In genomic region chr17:51260237-51260959, GRCh38 we compare ENCODE assay signal across 8 cellular contexts. TPM values are rescaled to one million over a fixed set of nuclear protein-coding genes. Genes with fewer than 3 reads are reported as not detected.
DNase-seq lines count a peak whose midpoint lies in the region; ATAC-seq and TF ChIP-seq lines count a peak whose summit lies in the region.

TSS of gene UTP18 (plus strand) at chr17:51260546. CDS start at chr17:51260585, 39 bp downstream.

- intact Hi-C loops in head of caudate nucleus (cut with DNase I) = no loop called here

- H3K27me3 ChIP-seq in thoracic aorta (replicated peaks; ENCODE audit: insufficient read depth) = no peaks in the 10 kb centered on the region

- H3K27ac Mint-ChIP-seq in activated naive CD8-positive, alpha-beta T cell = peak within 1 kb of the TSS; percentile 97
- H3K27ac Mint-ChIP-seq in osteocyte (ENCODE audit: unreplicated experiment) = peak within 1 kb of the TSS; percentile 99

- H3K4me3 ChIP-seq in GM12864 (ENCODE audit: low read depth, low read length) (peak within 1 kb of the TSS; percentile 88), thoracic aorta (peak within 1 kb of the TSS; percentile 86)

- no peaks in the 10 kb centered on the region for H3K9me3 ChIP-seq in thoracic aorta

- peaks cover 26 to 45% of the 10 kb centered on the region in 2 donors for H3K4me1 ChIP-seq in thoracic aorta (ENCODE audit: control insufficient read depth in 1 of 2, low read depth in 2 of 2)

- H3K4me3 Mint-ChIP-seq in activated naive CD8-positive, alpha-beta T cell = peak within 1 kb of the TSS; percentile 95
- peak within 1 kb of the TSS; percentile 79 for H3K4me3 Mint-ChIP-seq in osteocyte (ENCODE audit: unreplicated experiment)

- H3K36me3 Mint-ChIP-seq in activated naive CD8-positive, alpha-beta T cell = peaks cover 6% of the 10 kb centered on the region
- H3K36me3 Mint-ChIP-seq in osteocyte (ENCODE audit: unreplicated experiment) = peaks cover 10% of the 10 kb centered on the region

- H3K27ac ChIP-seq in thoracic aorta = peak within 1 kb of the TSS; percentile 91 to 97

- ATAC-seq in HG02678 (IDR thresholded peaks at IDR 0.05; ENCODE audit: unreplicated experiment) (peak; percentile 76), thoracic aorta (ENCODE audit: insufficient number of reproducible peaks, low FRiP score, low read depth) (peak; percentile 99)

- H3K9me3 Mint-ChIP-seq in activated naive CD8-positive, alpha-beta T cell (ENCODE audit: low read depth) = no peaks in the 10 kb centered on the region
- H3K9me3 Mint-ChIP-seq in osteocyte (ENCODE audit: unreplicated experiment) = no peaks in the 10 kb centered on the region

- H3K27me3 Mint-ChIP-seq in activated naive CD8-positive, alpha-beta T cell = no peaks in the 10 kb centered on the region
- no peaks in the 10 kb centered on the region for H3K27me3 Mint-ChIP-seq in osteocyte (ENCODE audit: unreplicated experiment)

- no peaks in the 10 kb centered on the region for H3K36me3 ChIP-seq in thoracic aorta

- peaks cover 74% of the 10 kb centered on the region for H3K4me1 Mint-ChIP-seq in activated naive CD8-positive, alpha-beta T cell (ENCODE audit: low read depth)
- H3K4me1 Mint-ChIP-seq in osteocyte (ENCODE audit: unreplicated experiment) = peaks cover 51% of the 10 kb centered on the region

- TF ChIP-seq CTCF in GM12864 (IDR thresholded peaks at IDR 0.05; ENCODE audit: low read depth, low read length, missing control alignments) = no peak
- TF ChIP-seq CTCF in osteocyte (IDR thresholded peaks at IDR 0.05) = no peak
- no peak for TF ChIP-seq CTCF in thoracic aorta (IDR thresholded peaks at IDR 0.05)

- DNase-seq in GM12864 (ENCODE audit: low read depth) (peak; percentile 92), NCI-H1105 treated with DMSO at 0.1 percent for 48 hours (lab: John Stamatoyannopoulos, UW) (peak; percentile 91), SKM-1 treated with dmso at 0.1 percent for 144 hours (lab: John Stamatoyannopoulos, UW; ENCODE audit: unreplicated experiment) (peak; percentile 94), head of caudate nucleus (peak; percentile 84 to 99 (median 97)), osteocyte (ENCODE audit: extremely low spot score, unreplicated experiment) (peak; percentile 99), thoracic aorta (ENCODE audit: low spot score) (peak; percentile 80)

RNA-seq across cellular contexts. Expression of gene UTP18, which starts in this region (rescaled TPM):
- total RNA-seq in osteocyte = 25.3 and 28.0 TPM in 2 replicates
- total RNA-seq in thoracic aorta = 10 to 100 TPM; 14.5 to 27.4 TPM

Comparison
In these comparisons a context has a peak if more than half of its experiments do, and no peak if none do; other contexts are left out.
1. Peak in every context shown above with its lines: DNase-seq, ATAC-seq, H3K4me3 ChIP-seq and H3K27ac ChIP-seq.